1 cellular context compared by ENCODE assay signal in the genomic region with DNA sequence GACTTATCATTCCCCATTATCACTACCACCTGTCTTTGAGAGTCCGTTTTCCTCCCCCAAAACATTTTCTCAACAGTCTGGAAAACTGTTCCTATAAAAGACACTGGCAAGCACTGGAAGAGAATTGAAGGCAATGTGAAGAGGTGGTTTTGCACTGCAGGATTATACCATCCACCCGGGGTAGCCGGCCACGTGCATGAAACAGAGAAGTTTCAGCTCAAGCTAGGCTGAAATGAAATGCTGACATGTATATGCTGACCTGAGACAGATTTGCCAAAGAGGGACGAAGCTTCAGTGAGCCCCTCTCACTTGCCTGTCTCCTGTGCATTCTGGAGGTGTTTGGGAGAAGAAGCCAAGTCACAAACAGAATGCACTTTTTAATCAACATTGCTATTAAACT.
TF ChIP-seq lines count a peak whose summit lies in the region.

No MANE protein-coding gene starts in this region.

TF ChIP-seq in neural cell, 6 proteins besides CTCF, POLR2A, EP300 and RAD21 (continued from another document):
- TF ChIP-seq MXI1 (conservative IDR thresholded peaks at IDR 0.05; ENCODE audit: poor library complexity, severe bottlenecking) (no peak), POLR2AphosphoS5 (IDR thresholded peaks at IDR 0.05) (no peak)
